Comparison of ENCODE assay signal across 18 cellular contexts in the genomic region with DNA sequence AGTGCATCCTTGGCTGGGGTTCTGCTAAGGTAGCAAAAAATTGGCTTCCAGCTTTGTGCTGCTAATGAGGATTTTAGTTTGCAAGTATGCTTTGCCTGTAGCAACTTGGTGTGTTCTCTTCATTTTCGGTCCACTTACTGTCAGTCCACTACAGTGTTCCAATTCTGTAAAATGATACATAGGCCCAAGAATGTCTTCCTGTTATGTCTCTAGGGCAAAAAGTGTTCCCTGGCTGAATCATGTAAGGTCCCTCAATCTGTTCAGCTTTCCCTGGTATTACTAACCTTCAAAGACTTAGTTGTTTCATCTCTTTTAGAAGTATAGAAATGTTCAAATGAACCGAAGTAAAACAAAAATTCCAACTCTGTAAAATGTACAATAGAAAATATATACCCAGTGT.
A peak's percentile ranks its signal among the peaks of the same experiment; 100 is the strongest.
DNase-seq lines count a peak whose midpoint lies in the region; ATAC-seq, FAIRE-seq and TF ChIP-seq lines count a peak whose summit lies in the region.
"Had no signal": no experiment of that assay in that cellular context is flagged by ENCODE, and none has a peak within 500 bp of the region (broad histone marks: within the 10 kb centered on the region; RNA-seq: fewer than 3 reads in every experiment).

No MANE protein-coding gene starts in this region.

- no peak overlapping the region for H3K9ac ChIP-seq in smooth muscle cell (ENCODE audit: low read depth)

- 83% methylated on average over 2 of the region's 2 CpGs for WGBS in smooth muscle cell (ENCODE audit: low lambda C conversion rate)

- H3K36me3 ChIP-seq in brain microvascular endothelial cell (replicated peaks) (no peaks in the 10 kb centered on the region), smooth muscle cell (ENCODE audit: low read depth) (no peaks in the 10 kb centered on the region)

- TF ChIP-seq CTCF in brain microvascular endothelial cell (IDR thresholded peaks at IDR 0.05; ENCODE audit: low read depth, low read length, missing control alignments), result no peak
- no peak for TF ChIP-seq CTCF in smooth muscle cell (IDR thresholded peaks at IDR 0.05; ENCODE audit: borderline replicate concordance, insufficient read depth, poor library complexity, severe bottlenecking)

- H3K27me3 ChIP-seq in brain microvascular endothelial cell (replicated peaks) (no peaks in the 10 kb centered on the region), smooth muscle cell (ENCODE audit: low read depth) (no peaks in the 10 kb centered on the region)

- H3K4me3 ChIP-seq in brain microvascular endothelial cell (ENCODE audit: low read depth, low read length) (no peak overlapping the region), smooth muscle cell (no peak overlapping the region)
- H3K4me3 ChIP-seq: A549 had no signal

- H3F3A ChIP-seq in smooth muscle cell (ENCODE audit: low read depth), result no peaks in the 10 kb centered on the region

- H3K27ac ChIP-seq in brain microvascular endothelial cell, result peak overlapping the region; percentile 23
- no peak overlapping the region for H3K27ac ChIP-seq in smooth muscle cell (ENCODE audit: low read depth)
- H3K27ac ChIP-seq: A549 had no signal

- in situ Hi-C loops in brain microvascular endothelial cell (cut with HindIII; ENCODE audit: low pct_ligation_motif_present, low sequenced_read_pairs), result no loop called here

- FAIRE-seq in RCC 7860 (lab: Jason Lieb, UNC), result no peak
- FAIRE-seq: A549, H54 had no signal

- H3K9me3 ChIP-seq in smooth muscle cell (replicated peaks; ENCODE audit: low read depth), result no peaks in the 10 kb centered on the region

- no peaks in the 10 kb centered on the region for H3K79me2 ChIP-seq in smooth muscle cell (ENCODE audit: low read depth)

- H3K4me2 ChIP-seq in smooth muscle cell, result no peak overlapping the region
- H3K4me2 ChIP-seq: A549 had no signal

- no peaks in the 10 kb centered on the region for H4K20me1 ChIP-seq in smooth muscle cell (ENCODE audit: low read depth)

- H2AFZ ChIP-seq in smooth muscle cell (ENCODE audit: low read depth), result peak overlapping the region; percentile 43

- ATAC-seq in GM18907 (IDR thresholded peaks at IDR 0.05; ENCODE audit: unreplicated experiment) (no peak), HG03095 (IDR thresholded peaks at IDR 0.05; ENCODE audit: unreplicated experiment) (no peak)
- ATAC-seq: A549 had no signal

- H3K4me1 ChIP-seq in smooth muscle cell (ENCODE audit: low read depth), result no peaks in the 10 kb centered on the region
- H3K4me1 ChIP-seq: A549 had no signal

- peak; percentile 11 for DNase-seq in RCC 7860 (ENCODE audit: low spot score)
- peak; percentile 28 for DNase-seq in brain microvascular endothelial cell
- DNase-seq in hepatic stellate cell (ENCODE audit: low spot score), result peak; percentile 6
- DNase-seq in smooth muscle cell (lab: John Stamatoyannopoulos, UW; ENCODE audit: unreplicated experiment), result no peak
- no peak for DNase-seq in NCI-H526 (lab: John Stamatoyannopoulos, UW)
- DNase-seq: CD4-positive, CD25-positive, alpha-beta regulatory T cell; EL; Kasumi-1; NCI-H1417 treated with DMSO at 0.1 percent for 48 hours; NCI-H1930; NCI-H2227 treated with DMSO at 0.1 percent for 48 hours; NCI-H510A; NCI-H748 treated with DMSO at 0.1 percent for 48 hours; Right ventricle myocardium superior had no signal

Comparison
In these comparisons a context has a peak if more than half of its experiments do, and no peak if none do; other contexts are left out.
1. DNase-seq: peak in RCC 7860 (single experiment), brain microvascular endothelial cell (single experiment) and hepatic stellate cell (single experiment); none in smooth muscle cell (single experiment) and NCI-H526 (0 of 2).